22 cellular contexts compared by ENCODE assay signal in the genomic region with DNA sequence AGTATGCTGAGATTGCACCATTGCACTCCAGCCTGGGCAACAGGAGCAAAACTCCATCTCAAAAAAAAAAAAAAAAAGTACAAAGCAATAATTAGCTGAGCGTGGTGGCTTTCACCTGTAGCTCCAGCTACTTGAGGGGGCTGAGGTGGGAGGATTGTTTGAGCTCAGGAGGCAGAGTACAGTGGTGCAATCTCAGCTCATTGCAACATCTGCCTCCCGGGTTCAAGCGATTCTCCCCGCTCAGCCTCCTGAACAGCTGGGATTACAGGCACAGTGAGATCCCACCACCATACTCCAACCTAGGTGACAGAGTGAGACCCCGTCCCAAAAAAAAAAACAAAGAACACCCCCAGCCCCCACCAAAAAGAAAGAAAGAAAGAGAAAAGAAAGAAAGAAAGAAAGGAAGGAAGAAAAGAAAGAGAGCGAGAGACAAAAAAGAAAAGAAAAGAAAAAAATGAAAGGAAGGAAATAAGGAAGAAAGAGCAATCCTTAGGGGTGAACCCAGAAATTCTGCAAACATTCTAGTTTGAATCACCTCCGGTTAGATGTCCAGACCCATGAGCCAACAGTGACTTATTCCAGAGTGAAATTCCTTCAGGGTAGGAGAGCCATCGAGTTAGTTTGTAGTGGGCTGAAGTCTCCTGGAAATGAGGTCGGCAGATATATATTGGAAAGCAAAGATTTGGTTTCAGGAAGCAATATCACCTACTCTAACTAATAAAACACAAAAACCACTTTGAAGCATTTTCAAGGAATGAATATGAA. TPM values are rescaled to one million over a fixed set of nuclear protein-coding genes. Genes with fewer than 3 reads are reported as not detected.
DNase-seq lines count a peak whose midpoint lies in the region; ATAC-seq, FAIRE-seq and TF ChIP-seq lines count a peak whose summit lies in the region.
"Had no signal": no experiment of that assay in that cellular context is flagged by ENCODE, and none has a peak within 500 bp of the region (broad histone marks: within the 10 kb centered on the region; RNA-seq: fewer than 3 reads in every experiment).

No MANE protein-coding gene starts in this region.

- H2AK5ac ChIP-seq in neuronal stem cell (ENCODE audit: low read depth, low read length): no peak overlapping the region

- H3K9ac ChIP-seq in GM23248 (peak overlapping the region; percentile 78), neuronal stem cell (ENCODE audit: low read depth, low read length, poor library complexity) (no peak overlapping the region)

- TF ChIP-seq EP300 in esophagus muscularis mucosa (IDR thresholded peaks at IDR 0.05): no peak

- H2AFZ ChIP-seq in GM23248: peak overlapping the region; percentile 70
- H2AFZ ChIP-seq in neuronal stem cell (ENCODE audit: low read length): peak overlapping the region; percentile 59
- H2AFZ ChIP-seq: PC-9 had no signal

- no peaks in the 10 kb centered on the region for H3K9me2 ChIP-seq in GM23248 (ENCODE audit: insufficient read depth)

- no peak overlapping the region for H4K8ac ChIP-seq in neuronal stem cell (ENCODE audit: low read depth, low read length)

- peak overlapping the region; percentile 95 for H3K27ac ChIP-seq in GM23248
- peak overlapping the region; percentile 99 for H3K27ac ChIP-seq in Panc1 (ENCODE audit: low read length)
- H3K27ac ChIP-seq in esophagus muscularis mucosa (replicated peaks in 1 of 4): peak overlapping the region; percentile 32 to 63 (median 49)
- no peak overlapping the region for H3K27ac ChIP-seq in neuronal stem cell (replicated peaks; ENCODE audit: low read length)
- H3K27ac ChIP-seq: cardiac muscle cell, PC-9 had no signal

- POLR2A ChIA-PET in Panc1 (lab: Charles Lee): interaction anchor here (0.5 to 0.7 kb wide), 2 partner anchors 8 to 37 kb away, joined by 3 to 21 read pairs; a partner anchor contains a TSS

- peaks cover 42% of the 10 kb centered on the region for H3K4me1 ChIP-seq in GM23248 (ENCODE audit: insufficient read depth)
- peaks cover 52% of the 10 kb centered on the region for H3K4me1 ChIP-seq in Panc1 (ENCODE audit: control insufficient read depth, insufficient read depth, low read length)
- peaks cover 8 to 33% (median 22%) of the 10 kb centered on the region in 4 donors for H3K4me1 ChIP-seq in esophagus muscularis mucosa
- peaks cover 16 to 23% of the 10 kb centered on the region in 2 donors for H3K4me1 ChIP-seq in neuronal stem cell (ENCODE audit: control insufficient read depth in 2 of 2, insufficient read depth in 1 of 2, low read depth in 1 of 2, low read length in 2 of 2)

- WGBS in GM23248 (ENCODE audit: low coverage in 1 of 2, low lambda C conversion rate in 2 of 2, missing lambda C conversion rate in 2 of 2), 2 experiments: 26 to 33% methylated on average over 9 of the region's 9 CpGs
- WGBS in esophagus muscularis mucosa: 79% methylated on average over 9 of the region's 9 CpGs
- no CpG with 5 or more reads among the region's 9 CpGs for WGBS in neuronal stem cell (ENCODE audit: extremely low coverage in 2 of 2, insufficient read length in 2 of 2, insufficient replicate concordance in 1 of 2), 2 donors

- H3K79me1 ChIP-seq in neuronal stem cell (ENCODE audit: low read depth, low read length): no peaks in the 10 kb centered on the region

- H3K9me3 ChIP-seq in GM23248 (ENCODE audit: low read depth): no peaks in the 10 kb centered on the region
- H3K9me3 ChIP-seq in Panc1 (ENCODE audit: control insufficient read depth, insufficient read depth, low read depth, low read length): no peaks in the 10 kb centered on the region
- no peaks in the 10 kb centered on the region for H3K9me3 ChIP-seq in esophagus muscularis mucosa
- no peaks in the 10 kb centered on the region for H3K9me3 ChIP-seq in neuronal stem cell (replicated peaks in 1 of 2; ENCODE audit: control insufficient read depth in 2 of 2, insufficient read depth in 1 of 2, low read depth in 1 of 2, low read length in 2 of 2)
- H3K9me3 ChIP-seq: MG63, mucosa of descending colon had no signal

- no peak for FAIRE-seq in GM12891 (lab: Jason Lieb, UNC)
- FAIRE-seq: GM18507 had no signal

- no peak for TF ChIP-seq CTCF in Panc1 (IDR thresholded peaks at IDR 0.05)
- TF ChIP-seq CTCF in esophagus muscularis mucosa (IDR thresholded peaks at IDR 0.05): no peak

- H2BK120ac ChIP-seq in neuronal stem cell (ENCODE audit: low read depth, low read length): no peak overlapping the region

- H3K23ac ChIP-seq in neuronal stem cell (ENCODE audit: low read depth, low read length, poor library complexity): no peak overlapping the region

- CTCF ChIA-PET in Panc1 (lab: Charles Lee): interaction anchor here (0.7 kb wide), 1 partner anchor 23 kb away, joined by 9 read pairs; no protein-coding TSS in a partner anchor

- H3K27me3 ChIP-seq in GM23248 (replicated peaks; ENCODE audit: insufficient read depth): no peaks in the 10 kb centered on the region
- no peaks in the 10 kb centered on the region for H3K27me3 ChIP-seq in Panc1 (ENCODE audit: control insufficient read depth, insufficient read depth, low read length)
- H3K27me3 ChIP-seq in esophagus muscularis mucosa: peaks cover 0 to 30% (median 5%) of the 10 kb centered on the region in 4 donors
- peaks cover 0 to 40% (median 0%) of the 10 kb centered on the region in 3 experiments for H3K27me3 ChIP-seq in neuronal stem cell (ENCODE audit: control insufficient read depth in 3 of 3, insufficient read depth in 3 of 3, low read depth in 1 of 3, low read length in 3 of 3)
- H3K27me3 ChIP-seq: cardiac muscle cell, MG63 had no signal

- H4K91ac ChIP-seq in neuronal stem cell (ENCODE audit: low read depth, low read length, poor library complexity): no peak overlapping the region

- H3K79me2 ChIP-seq in GM23248 (ENCODE audit: insufficient read depth): no peaks in the 10 kb centered on the region

- H3F3A ChIP-seq in GM23248 (ENCODE audit: insufficient read depth): peaks cover 21% of the 10 kb centered on the region

- TF ChIP-seq POLR2A in esophagus muscularis mucosa (IDR thresholded peaks at IDR 0.05; ENCODE audit: low read depth): no peak
- no peak for TF ChIP-seq POLR2A in GM12891 (IDR thresholded peaks at IDR 0.05; ENCODE audit: low read depth, low read length)

- H3K14ac ChIP-seq in neuronal stem cell (ENCODE audit: low read length): no peak overlapping the region

- in situ Hi-C loops in GM23248 (cut with MboI) (no loop called here), Panc1 (cut with HindIII; ENCODE audit: low pct_unique_long_range_greater_than_20kb, low sequenced_read_pairs) (loop anchor here (5.0 kb wide), 1 partner anchor 38 kb away; a partner anchor contains a TSS)

- intact Hi-C loops in Panc1 (cut with micrococcal nuclease; ENCODE audit: unreplicated experiment) (no loop called here), esophagus muscularis mucosa (cut with DNase I) (no loop called here)

- no peak overlapping the region for H2BK12ac ChIP-seq in neuronal stem cell (ENCODE audit: low read length)

- DNase-seq in GM23248 (peak; percentile 85), Panc1 (ENCODE audit: low read depth, low spot score) (no peak), esophagus muscularis mucosa (ENCODE audit: extremely low spot score) (no peak), neuronal stem cell (ENCODE audit: low spot score) (no peak), LoVo (ENCODE audit: low spot score) (no peak), dermis blood vessel endothelial cell (no peak), GM12891 (ENCODE audit: insufficient read length, low spot score) (no peak)
- DNase-seq: activated CD4-positive, CD25-positive, alpha-beta regulatory T cell treated with anti-CD3 and anti-CD28 coated beads, Interleukin-2, amount 50 U/mL, for 72 hours; erythroblast; left colon; mucosa of descending colon; NCI-H1436 treated with DMSO at 0.1 percent for 48 hours; NCI-H774; stimulated activated naive B cell treated with anti-CD40 and anti-IgM and Interleukin-4, amounts not matched to agents 10 μg/mL and 1 μg/mL and 100 μg/mL, for 72 hours; T-helper 9 cell had no signal

- no peak overlapping the region for H2BK5ac ChIP-seq in neuronal stem cell (ENCODE audit: low read length)

- no peaks in the 10 kb centered on the region for H4K20me1 ChIP-seq in GM23248 (ENCODE audit: insufficient read depth)

- H3K4me3 ChIP-seq in GM23248 (peak overlapping the region; percentile 58), Panc1 (ENCODE audit: low read depth in 2 of 2, low read length in 2 of 2) (peak overlapping the region in 1 of 2 experiments; percentile 23; a peak in 2 of 4 replicates), esophagus muscularis mucosa (no peak overlapping the region), neuronal stem cell (ENCODE audit: low read length in 2 of 2) (no peak overlapping the region)
- H3K4me3 ChIP-seq: cardiac muscle cell, MG63, mucosa of descending colon, PC-9 had no signal

- H2BK15ac ChIP-seq in neuronal stem cell (ENCODE audit: low read length): no peak overlapping the region

- ATAC-seq in Panc1 (no peak), HG02798 (IDR thresholded peaks at IDR 0.05; ENCODE audit: poor library complexity, unreplicated experiment) (no peak)
- ATAC-seq: left colon; mucosa of descending colon; SK-N-SH treated with all-trans-retinoic acid at 6 μM for 48 hours; stimulated activated naive B cell treated with anti-CD40 and anti-IgM and Interleukin-4, amounts not matched to agents 10 μg/mL and 1 μg/mL and 100 μg/mL, for 72 hours had no signal

- H3K4me2 ChIP-seq in GM23248 (ENCODE audit: unreplicated experiment): peak overlapping the region; percentile 86
- no peak overlapping the region for H3K4me2 ChIP-seq in neuronal stem cell (ENCODE audit: insufficient read depth, low read length, poor library complexity, severe bottlenecking)
- H3K4me2 ChIP-seq: PC-9 had no signal

- BruUV-seq in Panc1 (replicated peaks; lab: Mats Ljungman, UMichigan): no TSS peak

- H3K18ac ChIP-seq in neuronal stem cell (ENCODE audit: low read length): no peak overlapping the region

- no peaks in the 10 kb centered on the region for H3K36me3 ChIP-seq in GM23248 (ENCODE audit: low read depth)
- no peaks in the 10 kb centered on the region for H3K36me3 ChIP-seq in Panc1 (ENCODE audit: control insufficient read depth, insufficient read depth, low read length)
- no peaks in the 10 kb centered on the region for H3K36me3 ChIP-seq in esophagus muscularis mucosa
- no peaks in the 10 kb centered on the region for H3K36me3 ChIP-seq in neuronal stem cell (replicated peaks in 1 of 2; ENCODE audit: control insufficient read depth in 2 of 2, insufficient read depth in 2 of 2, low read length in 2 of 2)
- H3K36me3 ChIP-seq: cardiac muscle cell, MG63 had no signal

- no peak overlapping the region for H3K4ac ChIP-seq in neuronal stem cell (ENCODE audit: low read length)

RNA-seq across cellular contexts. Expression of a gene that starts 3.2 kb away (rescaled TPM):
- 0.76 TPM in 1 of 2 replicates, not detected in the other for total RNA-seq in GM23248 (2014; rRNA removed; shearing (Covaris generic))
- polyA plus RNA-seq in GM23248 (2016; fragmentation: Nextera tagmentation; extraction: Ambion mirVana): 0.49 TPM in 2 replicates
- total RNA-seq in Panc1 (2021; ENCODE audit: unreplicated experiment) (92.5 TPM), esophagus muscularis mucosa (10 to 100 TPM in 3 of 4 donors, 1 to 10 TPM in 1; 6.1 to 25.7 (median 15.3) TPM), dermis blood vessel endothelial cell (0.68 TPM in 1 of 2 replicates, not detected in the other)
- polyA plus RNA-seq in Panc1 (2012; ENCODE audit: insufficient read length): 97.9 TPM
- 2.5 TPM for polyA plus RNA-seq in neuronal stem cell (2013, experiment 1 of 2)
- polyA plus RNA-seq in neuronal stem cell (2013, experiment 2 of 2): 2.3 TPM
- polyA plus RNA-seq in GM12891 (2012; ENCODE audit: low read depth, missing spikeins): 0.14 TPM
- total RNA-seq: activated CD8-positive, alpha-beta memory T cell treated with anti-CD3 and anti-CD28 coated beads for 36 hours had no signal

RNA-seq across cellular contexts. Expression of a gene that starts 36.8 kb away (rescaled TPM):
- not detected in 2 replicates for total RNA-seq in GM23248 (2014; rRNA removed; shearing (Covaris generic))
- polyA plus RNA-seq in GM23248 (2016; fragmentation: Nextera tagmentation; extraction: Ambion mirVana): 0.16 and 0.34 TPM in 2 replicates
- total RNA-seq in Panc1 (2021; ENCODE audit: unreplicated experiment): 132 TPM
- polyA plus RNA-seq in Panc1 (2012; ENCODE audit: insufficient read length): 11.2 TPM
- total RNA-seq in esophagus muscularis mucosa: 1 to 10 TPM in 3 of 4 donors, under 1 TPM in 1; 0.99 to 4.2 (median 2.8) TPM
- 9.2 TPM for polyA plus RNA-seq in neuronal stem cell (2013, experiment 1 of 2)
- 10.3 TPM for polyA plus RNA-seq in neuronal stem cell (2013, experiment 2 of 2)
- total RNA-seq in dermis blood vessel endothelial cell: 0.28 and 0.85 TPM in 2 replicates
- 0.27 TPM for polyA plus RNA-seq in GM12891 (2012; ENCODE audit: low read depth, missing spikeins)

Comparison
In these comparisons a context has a peak if more than half of its experiments do, and no peak if none do; other contexts are left out.
1. RNA of a gene that starts 36.8 kb away (total RNA-seq): 132 TPM in Panc1 (single experiment); 0.99 to 4.2 TPM in esophagus muscularis mucosa, 0.28 to 0.85 TPM in dermis blood vessel endothelial cell and not detected in GM23248; every median in the first group is over 10 times any median in the second.